Comparison of ENCODE assay signal across 1 cellular context in the genomic region with DNA sequence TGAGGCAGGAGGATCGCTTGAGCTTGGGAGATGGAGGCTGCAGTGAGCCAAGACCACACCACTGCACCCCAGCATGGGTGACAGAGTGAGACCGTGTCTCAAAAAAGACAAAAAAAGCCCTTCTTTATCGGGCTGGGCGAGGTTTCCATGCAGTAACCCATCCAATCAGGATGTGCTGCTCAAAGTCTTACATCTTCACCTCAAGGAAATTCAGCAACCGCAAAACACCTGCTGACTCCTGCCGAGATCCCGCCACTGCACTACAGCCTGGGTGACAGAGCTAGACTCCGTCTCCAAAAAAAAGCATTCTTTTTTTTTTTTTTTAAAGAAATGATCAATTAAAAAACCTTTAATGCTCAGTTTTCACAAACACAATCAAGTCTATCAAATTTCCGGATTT.
TF ChIP-seq lines count a peak whose summit lies in the region.

No MANE protein-coding gene starts in this region.

TF ChIP-seq in IMR-90, 13 proteins besides CTCF, POLR2A, EP300 and RAD21:
- TF ChIP-seq, protein P1, sequence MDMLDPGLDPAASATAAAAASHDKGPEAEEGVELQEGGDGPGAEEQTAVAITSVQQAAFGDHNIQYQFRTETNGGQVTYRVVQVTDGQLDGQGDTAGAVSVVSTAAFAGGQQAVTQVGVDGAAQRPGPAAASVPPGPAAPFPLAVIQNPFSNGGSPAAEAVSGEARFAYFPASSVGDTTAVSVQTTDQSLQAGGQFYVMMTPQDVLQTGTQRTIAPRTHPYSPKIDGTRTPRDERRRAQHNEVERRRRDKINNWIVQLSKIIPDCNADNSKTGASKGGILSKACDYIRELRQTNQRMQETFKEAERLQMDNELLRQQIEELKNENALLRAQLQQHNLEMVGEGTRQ (IDR thresholded peaks at IDR 0.05; ENCODE audit: low read depth, low read length): no peak
- TF ChIP-seq FOS (IDR thresholded peaks at IDR 0.05; ENCODE audit: low read depth, low read length): no peak
- TF ChIP-seq CHD1 (IDR thresholded peaks at IDR 0.05; ENCODE audit: low read depth, low read length): no peak
- no peak for TF ChIP-seq MAZ (IDR thresholded peaks at IDR 0.05; ENCODE audit: borderline replicate concordance, low read depth, low read length)
- no peak for TF ChIP-seq CEBPB (IDR thresholded peaks at IDR 0.05; ENCODE audit: low read depth, low read length)
- no peak for TF ChIP-seq NFE2L2 (IDR thresholded peaks at IDR 0.05; ENCODE audit: low read depth, low read length)
- no peak for TF ChIP-seq SMC3 (IDR thresholded peaks at IDR 0.05; ENCODE audit: low read depth, low read length)
- no peak for TF ChIP-seq RCOR1 (IDR thresholded peaks at IDR 0.05; ENCODE audit: insufficient replicate concordance, low read length)
- TF ChIP-seq, protein P2, sequence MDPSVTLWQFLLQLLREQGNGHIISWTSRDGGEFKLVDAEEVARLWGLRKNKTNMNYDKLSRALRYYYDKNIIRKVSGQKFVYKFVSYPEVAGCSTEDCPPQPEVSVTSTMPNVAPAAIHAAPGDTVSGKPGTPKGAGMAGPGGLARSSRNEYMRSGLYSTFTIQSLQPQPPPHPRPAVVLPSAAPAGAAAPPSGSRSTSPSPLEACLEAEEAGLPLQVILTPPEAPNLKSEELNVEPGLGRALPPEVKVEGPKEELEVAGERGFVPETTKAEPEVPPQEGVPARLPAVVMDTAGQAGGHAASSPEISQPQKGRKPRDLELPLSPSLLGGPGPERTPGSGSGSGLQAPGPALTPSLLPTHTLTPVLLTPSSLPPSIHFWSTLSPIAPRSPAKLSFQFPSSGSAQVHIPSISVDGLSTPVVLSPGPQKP (IDR thresholded peaks at IDR 0.05; ENCODE audit: borderline replicate concordance, low read depth, low read length): no peak
- TF ChIP-seq BHLHE40 (IDR thresholded peaks at IDR 0.05; ENCODE audit: low read depth, low read length): no peak
- no peak for TF ChIP-seq MAFK (IDR thresholded peaks at IDR 0.05; ENCODE audit: low read depth, low read length)
- no peak for TF ChIP-seq RFX5 (IDR thresholded peaks at IDR 0.05; ENCODE audit: low read depth, low read length)
- no peak for TF ChIP-seq MXI1 (IDR thresholded peaks at IDR 0.05; ENCODE audit: borderline replicate concordance, low read depth, low read length)
